In genomic region chr2:148644885-148645134, GRCh38 we compare ENCODE assay signal across 8 cellular contexts. TPM values are rescaled to one million over a fixed set of nuclear protein-coding genes. Genes with fewer than 3 reads are reported as not detected.
A peak's percentile ranks its signal among the peaks of the same experiment; 100 is the strongest.
DNase-seq lines count a peak whose midpoint lies in the region; ATAC-seq and TF ChIP-seq lines count a peak whose summit lies in the region.

No MANE protein-coding gene starts in this region.

- H3K27ac Mint-ChIP-seq in naive thymus-derived CD4-positive, alpha-beta T cell = peak overlapping the region; percentile 81 to 99 (median 97)

- H3K27me3 Mint-ChIP-seq in naive thymus-derived CD4-positive, alpha-beta T cell = peaks cover 0 to 12% (median 0%) of the 10 kb centered on the region in 5 donors

- H3K36me3 ChIP-seq in GM06990 (ENCODE audit: control insufficient read depth, insufficient read depth, low read length) (no peaks in the 10 kb centered on the region), Karpas-422 (ENCODE audit: insufficient read depth, low read length) (no peaks in the 10 kb centered on the region), duodenal mucosa (ENCODE audit: control insufficient read depth in 1 of 2, insufficient read depth in 2 of 2, low read length in 2 of 2) (no peaks in the 10 kb centered on the region)
- peaks cover 0 to 7% (median 0%) of the 10 kb centered on the region in 3 experiments for H3K36me3 ChIP-seq in naive thymus-derived CD4-positive, alpha-beta T cell (ENCODE audit: control insufficient read depth in 2 of 3, insufficient read depth in 3 of 3, low read length in 3 of 3)

- peak overlapping the region; percentile 79 for H3K4me2 ChIP-seq in Karpas-422 (ENCODE audit: low read depth, low read length, poor library complexity, severe bottlenecking)

- peaks cover 0 to 3% (median 0%) of the 10 kb centered on the region in 11 donors for H3K9me3 Mint-ChIP-seq in naive thymus-derived CD4-positive, alpha-beta T cell

- H3K27me3 ChIP-seq in GM06990 (replicated peaks; ENCODE audit: control insufficient read depth, insufficient read depth, low read length) (no peaks in the 10 kb centered on the region), Karpas-422 (ENCODE audit: low read length) (no peaks in the 10 kb centered on the region), duodenal mucosa (ENCODE audit: control insufficient read depth in 1 of 2, insufficient read depth in 2 of 2, low read length in 2 of 2) (peaks cover 0 to 6% of the 10 kb centered on the region in 2 donors)
- H3K27me3 ChIP-seq in naive thymus-derived CD4-positive, alpha-beta T cell (ENCODE audit: control insufficient read depth in 2 of 2, insufficient read depth in 2 of 2, low read length in 2 of 2) = no peaks in the 10 kb centered on the region

- peak overlapping the region; percentile 76 for H3K27ac ChIP-seq in Karpas-422 (ENCODE audit: low read length)
- peak overlapping the region; percentile 99 for H3K27ac ChIP-seq in duodenal mucosa (ENCODE audit: low read depth, low read length)
- peak overlapping the region; percentile 94 for H3K27ac ChIP-seq in naive thymus-derived CD4-positive, alpha-beta T cell (ENCODE audit: low read depth, low read length)

- peaks cover 22% of the 10 kb centered on the region for H4K20me1 ChIP-seq in Karpas-422 (ENCODE audit: insufficient read depth, low read depth, low read length)

- CTCF ChIA-PET in naive thymus-derived CD4-positive, alpha-beta T cell (lab: Charles Lee) = interaction anchor here (1.0 to 1.8 kb wide), 2 partner anchors 121 to 136 kb away, joined by 3 to 4 read pairs; no protein-coding TSS in a partner anchor

- DNase-seq in GM06990 (ENCODE audit: extremely low read depth, insufficient read length) = no peak
- DNase-seq in Karpas-422 = no peak
- no peak for DNase-seq in naive thymus-derived CD4-positive, alpha-beta T cell
- no peak for DNase-seq in medulla oblongata (ENCODE audit: extremely low spot score)
- DNase-seq in SIG-M5 treated with dmso at 0.1 percent for 504 hours (lab: John Stamatoyannopoulos, UW; ENCODE audit: unreplicated experiment) = no peak
- DNase-seq in kidney glomerular epithelial cell (lab: John Stamatoyannopoulos, UW) = no peak

- H3K4me1 ChIP-seq in Karpas-422 (ENCODE audit: low read length) = peaks cover 23% of the 10 kb centered on the region
- H3K4me1 ChIP-seq in duodenal mucosa (ENCODE audit: control insufficient read depth in 1 of 2, insufficient read depth in 2 of 2, low read length in 2 of 2) = peaks cover 5 to 8% of the 10 kb centered on the region in 2 donors
- H3K4me1 ChIP-seq in naive thymus-derived CD4-positive, alpha-beta T cell (ENCODE audit: control insufficient read depth in 2 of 2, insufficient read depth in 2 of 2, low read length in 2 of 2) = peaks cover 20 to 21% of the 10 kb centered on the region in 2 donors

- peak overlapping the region; percentile 79 to 99 (median 96) for H3K4me3 Mint-ChIP-seq in naive thymus-derived CD4-positive, alpha-beta T cell

- H3K9ac ChIP-seq in Karpas-422 (ENCODE audit: low read length) (peak overlapping the region; percentile 93), duodenal mucosa (ENCODE audit: low read depth in 1 of 2, low read length in 2 of 2) (peak overlapping the region; percentile 81 to 94)

- H3K36me3 Mint-ChIP-seq in naive thymus-derived CD4-positive, alpha-beta T cell = peaks cover 3 to 8% (median 6%) of the 10 kb centered on the region in 5 donors

- POLR2A ChIA-PET in naive thymus-derived CD4-positive, alpha-beta T cell (lab: Charles Lee) = interaction anchor here (0.5 to 2.7 kb wide), 18 partner anchors 12 to 942 kb away, joined by 3 to 31 read pairs (median 8); partner anchors contain the start of genes MBD5 and ORC4

- no peaks in the 10 kb centered on the region for H3K9me2 ChIP-seq in Karpas-422 (replicated peaks; ENCODE audit: insufficient read depth, low read length)

- H3K4me1 Mint-ChIP-seq in naive thymus-derived CD4-positive, alpha-beta T cell = peaks cover 30 to 46% (median 35%) of the 10 kb centered on the region in 7 donors

- no peak overlapping the region; the same call in 1 of the 2 replicates for H2AFZ ChIP-seq in Karpas-422 (ENCODE audit: low read length)

- H3K4me3 ChIP-seq in GM06990 (replicated peaks; ENCODE audit: low read depth, low read length) (peak overlapping the region; percentile 93), Karpas-422 (ENCODE audit: low read length) (peak overlapping the region; percentile 98), duodenal mucosa (ENCODE audit: low read depth in 1 of 2, low read length in 2 of 2) (peak overlapping the region; percentile 77 to 92)
- peak overlapping the region; percentile 69 for H3K4me3 ChIP-seq in naive thymus-derived CD4-positive, alpha-beta T cell (ENCODE audit: low read length)

- H3K79me2 ChIP-seq in Karpas-422 (ENCODE audit: low read length) = peaks cover 46% of the 10 kb centered on the region

- intact Hi-C loops in naive thymus-derived CD4-positive, alpha-beta T cell (cut with micrococcal nuclease) = loop anchor here (1.0 to 10.0 kb wide), 19 partner anchors 14 to 1380 kb away; partner anchors contain the start of genes ACVR2A (in 2 of the 2), KIF5C (in 2 of the 2), ORC4 (in 2 of the 2) and MMADHC (in 1 of the 2)

- TF ChIP-seq CTCF in GM06990 (IDR thresholded peaks at IDR 0.05; ENCODE audit: insufficient read depth, low read length, poor library complexity, severe bottlenecking) = no peak

- peak; percentile 30 for ATAC-seq in GM21737 (IDR thresholded peaks at IDR 0.05; ENCODE audit: unreplicated experiment)
- ATAC-seq in naive thymus-derived CD4-positive, alpha-beta T cell = peak; percentile 58

- no peaks in the 10 kb centered on the region for H3K9me3 ChIP-seq in Karpas-422 (ENCODE audit: low read length)
- no peaks in the 10 kb centered on the region for H3K9me3 ChIP-seq in duodenal mucosa (ENCODE audit: control insufficient read depth in 1 of 2, low read length in 2 of 2)
- no peaks in the 10 kb centered on the region for H3K9me3 ChIP-seq in naive thymus-derived CD4-positive, alpha-beta T cell (ENCODE audit: control insufficient read depth in 2 of 3, low read length in 3 of 3)

RNA-seq across cellular contexts. Expression of gene EPC2, which starts 0.3 kb away (rescaled TPM):
- total RNA-seq in Karpas-422 (2014; rRNA removed; shearing (Covaris generic); ENCODE audit: low replicate concordance) = 22.8 and 30.3 TPM in 2 replicates
- 10 to 100 TPM; 40.7 to 91.0 (median 80.1) TPM for total RNA-seq in naive thymus-derived CD4-positive, alpha-beta T cell
- polyA plus RNA-seq in naive thymus-derived CD4-positive, alpha-beta T cell = 1 to 10 TPM; 3.9 to 4.0 TPM
